Comparison of ENCODE assay signal across 15 cellular contexts in genomic region chr12:53766881-53767280, GRCh38. TPM values are rescaled to one million over a fixed set of nuclear protein-coding genes. Genes with fewer than 3 reads are reported as not detected.
DNase-seq lines count a peak whose midpoint lies in the region; FAIRE-seq and TF ChIP-seq lines count a peak whose summit lies in the region.
"Had no signal": no experiment of that assay in that cellular context is flagged by ENCODE, and none has a peak within 500 bp of the region (broad histone marks: within the 10 kb centered on the region; RNA-seq: fewer than 3 reads in every experiment).

No MANE protein-coding gene starts in this region.

- DNase-seq in ELR (ENCODE audit: low read depth) (peak; percentile 43), RCC 7860 (ENCODE audit: low spot score) (peak; percentile 10), fibroblast of villous mesenchyme (ENCODE audit: low read depth) (peak; percentile 19), NCI-H1436 treated with DMSO at 0.1 percent for 48 hours (lab: John Stamatoyannopoulos, UW) (no peak), tibial artery (no peak), AML-193 (lab: John Stamatoyannopoulos, UW) (no peak), amygdala (lab: John Stamatoyannopoulos, UW) (no peak)
- DNase-seq: H9, KG1, NCI-H1930, NCI-H526, PC-9 had no signal

- H3K9me3 ChIP-seq in tibial artery = no peaks in the 10 kb centered on the region

- no peaks in the 10 kb centered on the region for H3K36me3 ChIP-seq in tibial artery
- H3K36me3 ChIP-seq: SJSA1 had no signal

- FAIRE-seq in RCC 7860 (lab: Jason Lieb, UNC) = no peak
- FAIRE-seq: G401.6 had no signal

- H3K27ac ChIP-seq in tibial artery = no peak overlapping the region
- H3K27ac ChIP-seq: PC-9, SJSA1 had no signal

- peaks cover 0 to 10% of the 10 kb centered on the region in 2 donors for H3K27me3 ChIP-seq in tibial artery
- H3K27me3 ChIP-seq: SJSA1 had no signal

- no peak for TF ChIP-seq CTCF in fibroblast of villous mesenchyme (IDR thresholded peaks at IDR 0.05; ENCODE audit: insufficient read depth, low read depth, low read length)
- TF ChIP-seq CTCF in tibial artery (IDR thresholded peaks at IDR 0.05) = no peak

- intact Hi-C loops in tibial artery (cut with DNase I; ENCODE audit: low total_unique reads) = no loop called here

- no peak overlapping the region for H3K4me3 ChIP-seq in fibroblast of villous mesenchyme (ENCODE audit: low read depth, low read length)
- H3K4me3 ChIP-seq in tibial artery = no peak overlapping the region
- H3K4me3 ChIP-seq: PC-9, SJSA1 had no signal

- no peaks in the 10 kb centered on the region for H3K4me1 ChIP-seq in tibial artery

RNA-seq across cellular contexts. Expression of gene CISTR, which starts 15.1 kb away (rescaled TPM):
- total RNA-seq in fibroblast of villous mesenchyme = not detected in 2 replicates
- total RNA-seq: H9, HepG2, PC-9, SJSA1 had no signal

RNA-seq across cellular contexts. Expression of gene CALCOCO1, which starts 39.6 kb away (rescaled TPM):
- 78.2 and 84.4 TPM in 2 replicates for total RNA-seq in fibroblast of villous mesenchyme

Comparison
In these comparisons a context has a peak if more than half of its experiments do, and no peak if none do; other contexts are left out.
1. DNase-seq: peak in ELR (single experiment), RCC 7860 (single experiment) and fibroblast of villous mesenchyme (single experiment); none in NCI-H1436 treated with DMSO at 0.1 percent for 48 hours (single experiment), tibial artery (0 of 2), AML-193 (0 of 2) and amygdala (0 of 56).